Comparison of ENCODE assay signal across 11 cellular contexts in genomic region chr1:14733053-14733778, GRCh38.
A peak's percentile ranks its signal among the peaks of the same experiment; 100 is the strongest.
DNase-seq lines count a peak whose midpoint lies in the region; ATAC-seq, FAIRE-seq and TF ChIP-seq lines count a peak whose summit lies in the region.
"Had no signal": no experiment of that assay in that cellular context is flagged by ENCODE, and none has a peak within 500 bp of the region (broad histone marks: within the 10 kb centered on the region; RNA-seq: fewer than 3 reads in every experiment).

No MANE protein-coding gene starts in this region.

- no peak overlapping the region for H3K23ac ChIP-seq in mesenchymal stem cell (ENCODE audit: low read length in 2 of 2)

- TSS peak; percentile 30 for BruUV-seq in MCF 10A (replicated peaks; lab: Mats Ljungman, UMichigan)

- no peak for FAIRE-seq in small intestine (lab: Jason Lieb, UNC)

- H2AK5ac ChIP-seq in mesenchymal stem cell (ENCODE audit: low read length, severe bottlenecking) = peak overlapping the region; percentile 7

- H3K4me3 ChIP-seq in mesenchymal stem cell (ENCODE audit: insufficient read depth in 1 of 2, low read depth in 1 of 2, low read length in 2 of 2) (peak overlapping the region in 1 of 2 experiments; percentile 64), small intestine (ENCODE audit: low read depth in 1 of 2, low read length in 2 of 2) (no peak overlapping the region)
- H3K4me3 ChIP-seq: mucosa of descending colon had no signal

- H3K9ac ChIP-seq in mesenchymal stem cell (ENCODE audit: low read length) = peak overlapping the region; percentile 43

- H3K36me3 ChIP-seq in mesenchymal stem cell (ENCODE audit: control insufficient read depth in 1 of 2, insufficient read depth in 2 of 2, low read depth in 1 of 2, low read length in 2 of 2) (no peaks in the 10 kb centered on the region), small intestine (ENCODE audit: control insufficient read depth in 2 of 2, insufficient read depth in 2 of 2, low read length in 2 of 2) (no peaks in the 10 kb centered on the region)

- peaks cover 33% of the 10 kb centered on the region for H3K4me1 Mint-ChIP-seq in MCF 10A (ENCODE audit: insufficient read depth, unreplicated experiment)

- peak overlapping the region; percentile 24 to 62 for H3K4ac ChIP-seq in mesenchymal stem cell (ENCODE audit: low read depth in 1 of 2, low read length in 2 of 2)

- H3K4me2 ChIP-seq in mesenchymal stem cell (ENCODE audit: low read length, poor library complexity, severe bottlenecking) = peak overlapping the region; percentile 11

- peak overlapping the region; percentile 98 for H3K27ac Mint-ChIP-seq in MCF 10A (ENCODE audit: low read depth, unreplicated experiment)

- WGBS in mesenchymal stem cell = 19% methylated on average over 21 of the region's 21 CpGs
- 46 to 66% (median 59%) methylated on average over 21 of the region's 21 CpGs for WGBS in small intestine, 3 donors

- CTCF ChIA-PET in MCF 10A (lab: Yijun Ruan, JAX) = interaction anchor here (0.6 to 1.5 kb wide), 12 partner anchors 9 to 768 kb away, joined by 3 to 6 read pairs (median 4); no protein-coding TSS in a partner anchor

- H3K9me3 ChIP-seq in mesenchymal stem cell (ENCODE audit: control insufficient read depth, low read length) (no peaks in the 10 kb centered on the region), small intestine (ENCODE audit: control insufficient read depth, low read depth) (no peaks in the 10 kb centered on the region)
- H3K9me3 ChIP-seq: mucosa of descending colon had no signal

- H3K27me3 ChIP-seq in mesenchymal stem cell (ENCODE audit: control insufficient read depth in 1 of 2, insufficient read depth in 1 of 2, low read length in 2 of 2) (peaks cover 0 to 17% of the 10 kb centered on the region in 2 experiments), small intestine (ENCODE audit: control insufficient read depth in 2 of 2, insufficient read depth in 2 of 2, low read length in 2 of 2) (no peaks in the 10 kb centered on the region)

- H3K79me1 ChIP-seq in mesenchymal stem cell (replicated peaks; ENCODE audit: low read length, poor library complexity, severe bottlenecking) = no peaks in the 10 kb centered on the region

- H3K4me3 Mint-ChIP-seq in MCF 10A (ENCODE audit: unreplicated experiment) = peak overlapping the region; percentile 60

- H3K4me1 ChIP-seq in mesenchymal stem cell (ENCODE audit: control insufficient read depth, insufficient read depth, low read depth, low read length) = peaks cover 19% of the 10 kb centered on the region
- H3K4me1 ChIP-seq in small intestine (ENCODE audit: control insufficient read depth in 2 of 2, insufficient read depth in 1 of 2, low read depth in 1 of 2, low read length in 1 of 2) = no peaks in the 10 kb centered on the region

- intact Hi-C loops in MCF 10A (cut with micrococcal nuclease) = loop anchor here (2.0 to 10.0 kb wide), 4 partner anchors 34 to 766 kb away; no protein-coding TSS in a partner anchor

- H2BK120ac ChIP-seq in mesenchymal stem cell (ENCODE audit: low read depth, low read length) = peak overlapping the region; percentile 35

- H2BK15ac ChIP-seq in mesenchymal stem cell (ENCODE audit: low read depth, poor library complexity, severe bottlenecking) = peak overlapping the region; percentile 50

- H2BK12ac ChIP-seq in mesenchymal stem cell (ENCODE audit: low read length in 2 of 2) = peak overlapping the region in 1 of 2 experiments; percentile 12

- H3K27ac ChIP-seq in mesenchymal stem cell (ENCODE audit: low read length, poor library complexity, severe bottlenecking) (peak overlapping the region; percentile 78), small intestine (ENCODE audit: low read depth in 1 of 2, low read length in 1 of 2) (no peak overlapping the region)

- H2AFZ ChIP-seq in mesenchymal stem cell (ENCODE audit: low read depth, low read length) = no peak overlapping the region

- H4K8ac ChIP-seq in mesenchymal stem cell (ENCODE audit: low read length) = peak overlapping the region; percentile 47

- H3K9me3 Mint-ChIP-seq in MCF 10A (ENCODE audit: unreplicated experiment) = no peaks in the 10 kb centered on the region

- DNase-seq in CD1c-positive myeloid dendritic cell (ENCODE audit: extremely low spot score) (peak; percentile 13), MCF 10A (ENCODE audit: unreplicated experiment) (peak; percentile 93), mesenchymal stem cell (peak; percentile 56), small intestine (no peak), cerebellar cortex (ENCODE audit: low spot score) (no peak), NCI-H446 (lab: John Stamatoyannopoulos, UW) (no peak)
- DNase-seq: effector CD4-positive, alpha-beta T cell; SHP77 treated with DMSO at 0.1 percent for 48 hours had no signal

- no peak for TF ChIP-seq CTCF in MCF 10A (IDR thresholded peaks at IDR 0.05; ENCODE audit: unreplicated experiment)

- peak overlapping the region; percentile 50 for H4K91ac ChIP-seq in mesenchymal stem cell (ENCODE audit: low read length)

- peak; percentile 50 for ATAC-seq in HG03280 (IDR thresholded peaks at IDR 0.05; ENCODE audit: unreplicated experiment)
- no peak for ATAC-seq in HG02642 (IDR thresholded peaks at IDR 0.05; ENCODE audit: poor library complexity, unreplicated experiment)
- ATAC-seq: mucosa of descending colon had no signal

- H3K27me3 Mint-ChIP-seq in MCF 10A (ENCODE audit: insufficient read depth, unreplicated experiment) = no peaks in the 10 kb centered on the region

- peak overlapping the region in 1 of 2 experiments; percentile 70 for H3K18ac ChIP-seq in mesenchymal stem cell (ENCODE audit: low read depth in 1 of 2, low read length in 2 of 2)

- no peak overlapping the region for H3K14ac ChIP-seq in mesenchymal stem cell (ENCODE audit: low read length in 2 of 2)

- POLR2A ChIA-PET in MCF 10A (lab: Yijun Ruan, JAX) = interaction anchor here (0.6 to 3.0 kb wide), 15 partner anchors 9 to 716 kb away, joined by 3 to 37 read pairs (median 4); no protein-coding TSS in a partner anchor

- no peaks in the 10 kb centered on the region for H3K36me3 Mint-ChIP-seq in MCF 10A (ENCODE audit: insufficient read depth, unreplicated experiment)

- peak overlapping the region; percentile 19 for H2BK5ac ChIP-seq in mesenchymal stem cell (ENCODE audit: low read depth, low read length, poor library complexity, severe bottlenecking)

Comparison
In these comparisons a context has a peak if more than half of its experiments do, and no peak if none do; other contexts are left out.
1. DNase-seq: peak in CD1c-positive myeloid dendritic cell (single experiment), MCF 10A (single experiment) and mesenchymal stem cell (single experiment); none in small intestine (single experiment), cerebellar cortex (single experiment) and NCI-H446 (0 of 2).